In the genomic region with DNA sequence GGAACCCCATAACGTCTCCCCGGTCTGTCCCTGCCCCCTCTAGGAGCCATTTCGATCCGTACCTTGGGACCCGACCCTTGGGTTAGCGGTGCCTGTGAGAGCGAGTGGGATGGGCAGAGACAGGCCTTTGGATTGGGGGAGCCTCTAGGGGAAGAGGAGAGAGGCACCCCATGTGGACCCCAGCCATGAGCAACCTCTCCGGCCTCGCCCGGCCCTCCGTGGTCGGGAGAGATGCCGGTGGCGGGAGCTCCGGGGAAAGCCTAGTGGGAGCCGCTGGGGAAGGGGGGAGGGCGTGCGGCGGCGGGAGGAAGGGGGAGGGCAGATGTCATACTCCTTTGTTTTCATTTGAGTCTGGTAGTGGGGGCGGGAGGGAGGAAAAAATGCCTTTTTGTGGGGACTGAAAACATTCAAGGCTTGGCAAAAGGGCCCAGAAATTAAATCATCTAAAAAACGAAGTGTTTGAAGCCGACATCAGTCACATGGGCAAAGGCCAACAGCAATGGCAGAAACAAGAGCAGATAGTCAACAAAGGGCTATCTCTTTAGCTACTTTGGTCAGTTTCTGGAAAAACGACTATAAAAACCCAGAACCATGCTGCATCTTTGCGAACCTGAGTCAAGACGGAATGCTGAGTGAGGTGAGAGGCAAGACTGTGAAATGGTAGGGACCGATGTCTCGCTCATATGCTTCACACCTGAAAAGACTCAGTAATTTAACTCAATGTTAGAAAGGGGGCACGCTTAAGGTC, we compare ENCODE assay signal across 8 cellular contexts. TPM values are rescaled to one million over a fixed set of nuclear protein-coding genes. Genes with fewer than 3 reads are reported as not detected.
DNase-seq lines count a peak whose midpoint lies in the region; ATAC-seq and TF ChIP-seq lines count a peak whose summit lies in the region.

No MANE protein-coding gene starts in this region.

- H3K4me1 ChIP-seq in mononuclear cell (ENCODE audit: insufficient read depth, low read length), result peaks cover 14% of the 10 kb centered on the region
- H3K4me1 ChIP-seq in stomach smooth muscle (ENCODE audit: control insufficient read depth, insufficient read depth, low read length), result no peaks in the 10 kb centered on the region

- CTCF ChIA-PET in AG04450 (lab: Charles Lee), result no interaction called here

- H3K27me3 ChIP-seq in AG04450 (ENCODE audit: control insufficient read depth, insufficient read depth, low read length), result no peaks in the 10 kb centered on the region
- no peaks in the 10 kb centered on the region for H3K27me3 ChIP-seq in mononuclear cell (ENCODE audit: insufficient read depth, low read length)
- no peaks in the 10 kb centered on the region for H3K27me3 ChIP-seq in stomach smooth muscle (ENCODE audit: control insufficient read depth in 1 of 2, insufficient read depth in 2 of 2, low read length in 2 of 2)

- TF ChIP-seq CTCF in AG04450 (IDR thresholded peaks at IDR 0.05; ENCODE audit: low read depth, low read length) (no peak), epithelial cell of proximal tubule (conservative IDR thresholded peaks at IDR 0.05; ENCODE audit: low read depth, low read length) (no peak)

- H3K4me3 ChIP-seq in AG04450 (ENCODE audit: low read depth, low read length) (peak overlapping the region; percentile 89), epithelial cell of proximal tubule (ENCODE audit: low read depth, low read length) (peak overlapping the region; percentile 99), mononuclear cell (ENCODE audit: low read length) (peak overlapping the region; percentile 89), stomach smooth muscle (ENCODE audit: low read length in 2 of 2) (peak overlapping the region; percentile 72 to 99)

- peak; percentile 34 for ATAC-seq in GM18499 (IDR thresholded peaks at IDR 0.05; ENCODE audit: insufficient read depth, unreplicated experiment)
- peak; percentile 58 for ATAC-seq in HG02943 (IDR thresholded peaks at IDR 0.05; ENCODE audit: low read depth, unreplicated experiment)

- no peaks in the 10 kb centered on the region for H3K36me3 ChIP-seq in stomach smooth muscle (ENCODE audit: control insufficient read depth in 2 of 2, insufficient read depth in 2 of 2, low read length in 2 of 2)

- DNase-seq in AG04450 (ENCODE audit: low read depth, low spot score), result no peak
- peak; percentile 36 for DNase-seq in NCI-H1694 (lab: John Stamatoyannopoulos, UW)
- DNase-seq in activated CD4-positive, alpha-beta T cell treated with anti-CD3 and anti-CD28 coated beads, Interleukin-2, amount 50 U/mL, for 48 hours, result peak; percentile 60 to 66
- DNase-seq in epithelial cell of proximal tubule (ENCODE audit: low read depth), result no peak

- H3K27ac ChIP-seq in AG04450 (ENCODE audit: low read depth, low read length), result peak overlapping the region; percentile 90
- H3K27ac ChIP-seq in stomach smooth muscle (ENCODE audit: low read length), result peak overlapping the region; percentile 94

- H3K9me3 ChIP-seq in AG04450 (ENCODE audit: control insufficient read depth, insufficient read depth, low read length) (no peaks in the 10 kb centered on the region), mononuclear cell (ENCODE audit: low read depth, low read length) (no peaks in the 10 kb centered on the region), stomach smooth muscle (ENCODE audit: control insufficient read depth in 2 of 2, low read length in 2 of 2) (no peaks in the 10 kb centered on the region)

- POLR2A ChIA-PET in AG04450 (lab: Yijun Ruan, JAX), result no interaction called here

- H3K9ac ChIP-seq in stomach smooth muscle (ENCODE audit: low read length in 2 of 2), result peak overlapping the region; percentile 58 to 91

RNA-seq across cellular contexts. Expression of a gene that starts 0.8 kb away (rescaled TPM):
- polyA plus RNA-seq in AG04450 (2011; rRNA removed), result 16.2 and 22.4 TPM in 2 replicates
- 27.8 and 35.1 TPM in 2 replicates for polyA minus RNA-seq in AG04450 (2011; rRNA and poly(A)+ RNA removed)
- total RNA-seq in epithelial cell of proximal tubule (18.8 and 27.3 TPM in 2 replicates), mononuclear cell (52.8 TPM)

Comparison
In these comparisons a context has a peak if more than half of its experiments do, and no peak if none do; other contexts are left out.
1. DNase-seq: peak in NCI-H1694 (single experiment) and activated CD4-positive, alpha-beta T cell treated with anti-CD3 and anti-CD28 coated beads, Interleukin-2, amount 50 U/mL, for 48 hours (2 of 2); none in AG04450 (single experiment) and epithelial cell of proximal tubule (single experiment).
2. Peak in every context shown above with its lines, with median percentiles within 50 percentile points of each other: H3K4me3 ChIP-seq.